In genomic region chr5:68533571-68534051, GRCh38 we compare ENCODE assay signal across 12 cellular contexts.
DNase-seq lines count a peak whose midpoint lies in the region; ATAC-seq, FAIRE-seq and TF ChIP-seq lines count a peak whose summit lies in the region.
"Had no signal": no experiment of that assay in that cellular context is flagged by ENCODE, and none has a peak within 500 bp of the region (broad histone marks: within the 10 kb centered on the region; RNA-seq: fewer than 3 reads in every experiment).

No MANE protein-coding gene starts in this region.

- BruUV-seq in HepG2 (replicated peaks; lab: Mats Ljungman, UMichigan) = no TSS peak

- WGBS in right lobe of liver (ENCODE audit: insufficient coverage, low coverage, low lambda C conversion rate, missing lambda C conversion rate) = 54% methylated on average over 4 of the region's 5 CpGs
- 78% methylated on average over 5 of the region's 5 CpGs for WGBS in HepG2 (ENCODE audit: low lambda C conversion rate)

- no peak for TF ChIP-seq EP300 in HepG2 (IDR thresholded peaks at IDR 0.05; ENCODE audit: low read depth in 2 of 2, low read length in 2 of 2)
- no peak for TF ChIP-seq EP300 in HepG2 (CRISPR knock-in tag; IDR thresholded peaks at IDR 0.05; ENCODE audit: borderline replicate concordance)

- ATAC-seq in right lobe of liver = peak in 1 of 4 donors; percentile 3
- ATAC-seq in HepG2 = no peak
- peak; percentile 93 for ATAC-seq in left colon
- ATAC-seq in HG03469 (IDR thresholded peaks at IDR 0.05; ENCODE audit: unreplicated experiment) = no peak

- H3K4me1 Mint-ChIP-seq in mesothelial cell of epicardium = peaks cover 24% of the 10 kb centered on the region

- no peak overlapping the region for H3K4me3 Mint-ChIP-seq in mesothelial cell of epicardium

- no peak overlapping the region for H3K27ac Mint-ChIP-seq in mesothelial cell of epicardium

- H3K9me3 Mint-ChIP-seq in mesothelial cell of epicardium = no peaks in the 10 kb centered on the region

- H4K20me1 ChIP-seq in HepG2 (ENCODE audit: insufficient read depth, low read length) = no peaks in the 10 kb centered on the region

- H3K36me3 Mint-ChIP-seq in mesothelial cell of epicardium = no peaks in the 10 kb centered on the region

- POLR2A ChIA-PET in HepG2 (lab: Yijun Ruan, JAX) = no interaction called here

- DNase-seq in right lobe of liver (no peak), HepG2 (ENCODE audit: low spot score) (no peak), NCI-H774 (lab: John Stamatoyannopoulos, UW) (peak; percentile 83), left colon (peak; percentile 40 to 61), mesothelial cell of epicardium (ENCODE audit: low spot score in 2 of 2, unreplicated experiment in 2 of 2) (no peak), HAP-1 (ENCODE audit: low spot score in 2 of 2) (no peak)
- DNase-seq in activated CD4-positive, alpha-beta T cell treated with anti-CD3 and anti-CD28 coated beads, Interleukin-2, amount 50 U/mL, for 1 hour = no peak
- DNase-seq: ACHN; H7; NCI-H226; stimulated activated CD4-positive, alpha-beta T cell treated with anti-CD3 and anti-CD28 coated beads, Interleukin-1b, Interleukin-23, amount 100 ng/mL, for 48 hours had no signal

- no peaks in the 10 kb centered on the region for H3K36me3 ChIP-seq in right lobe of liver
- H3K36me3 ChIP-seq in HepG2 (replicated peaks in 1 of 2; ENCODE audit: control insufficient read depth in 1 of 2, insufficient read depth in 2 of 2, low read length in 2 of 2) = no peaks in the 10 kb centered on the region
- H3K36me3 ChIP-seq in HAP-1 (replicated peaks) = no peaks in the 10 kb centered on the region

- no peak for FAIRE-seq in HepG2 (lab: Jason Lieb, UNC)

- H3K4me3 ChIP-seq in right lobe of liver = peak overlapping the region in 1 of 3 donors; percentile 48
- no peak overlapping the region for H3K4me3 ChIP-seq in HepG2 (replicated peaks in 1 of 3; ENCODE audit: insufficient read depth in 1 of 3, low read depth in 2 of 3, low read length in 3 of 3)
- no peak overlapping the region for H3K4me3 ChIP-seq in HAP-1

- H3K9ac ChIP-seq in HepG2 (ENCODE audit: insufficient read depth, low read depth, low read length) = no peak overlapping the region

- H3K27me3 ChIP-seq in right lobe of liver (no peaks in the 10 kb centered on the region), HepG2 (ENCODE audit: control insufficient read depth in 1 of 2, insufficient read depth in 2 of 2, low read length in 2 of 2) (peaks cover 0 to 2% of the 10 kb centered on the region in 2 experiments; a peak in 2 of 5 replicates), HAP-1 (ENCODE audit: low read depth) (no peaks in the 10 kb centered on the region)

- TF ChIP-seq RAD21 in HepG2 (CRISPR knock-in tag; IDR thresholded peaks at IDR 0.05) = no peak

- in situ Hi-C loops in HepG2 (cut with HindIII; ENCODE audit: extremely low pct_ligation_motif_present, low pct_unique_long_range_greater_than_20kb) (no loop called here), HAP-1 (cut with MboI; ENCODE audit: low sequenced_read_pairs) (no loop called here)

- no peaks in the 10 kb centered on the region for H3K27me3 Mint-ChIP-seq in mesothelial cell of epicardium (ENCODE audit: low read depth)

- TF ChIP-seq POLR2A in right lobe of liver (IDR thresholded peaks at IDR 0.05) (no peak), HepG2 (IDR thresholded peaks at IDR 0.05; ENCODE audit: insufficient read depth in 1 of 2, low read depth in 2 of 2, low read length in 2 of 2) (no peak)

- H3K27ac ChIP-seq in right lobe of liver (peak overlapping the region in 2 of 3 donors; percentile 82 to 89), HepG2 (ENCODE audit: extremely low read length, insufficient read depth, low read length) (no peak overlapping the region)

- CTCF ChIA-PET in HepG2 (lab: Yijun Ruan, JAX; ENCODE audit: low intra/inter-chr PET ratio, low total read pairs) = no interaction called here

- peaks cover 0 to 20% (median 10%) of the 10 kb centered on the region in 4 donors for H3K4me1 ChIP-seq in right lobe of liver
- H3K4me1 ChIP-seq in HepG2 (ENCODE audit: insufficient read depth, low read length) = no peaks in the 10 kb centered on the region
- H3K4me1 ChIP-seq in HAP-1 = no peaks in the 10 kb centered on the region

- H3K9me3 ChIP-seq in right lobe of liver (peaks cover 0 to under 1% (median 0%) of the 10 kb centered on the region in 4 donors), HepG2 (ENCODE audit: low read length) (no peaks in the 10 kb centered on the region), HAP-1 (no peaks in the 10 kb centered on the region)

- no peaks in the 10 kb centered on the region for H3K79me2 ChIP-seq in HepG2 (ENCODE audit: insufficient read depth, low read length)

- intact Hi-C loops in right lobe of liver (cut with DNase I) (no loop called here), HepG2 (cut with micrococcal nuclease; ENCODE audit: unreplicated experiment) (no loop called here), left colon (cut with DNase I, micrococcal nuclease) (no loop called here)

- H3K4me2 ChIP-seq in HepG2 (ENCODE audit: low read depth, low read length) = no peak overlapping the region

- no peak overlapping the region for H2AFZ ChIP-seq in HepG2 (ENCODE audit: low read length)

- no peak for TF ChIP-seq CTCF in right lobe of liver (IDR thresholded peaks at IDR 0.05)
- TF ChIP-seq CTCF in HepG2 (CRISPR knock-in tag; IDR thresholded peaks at IDR 0.05) = no peak
- no peak for TF ChIP-seq CTCF in mesothelial cell of epicardium (IDR thresholded peaks at IDR 0.05; ENCODE audit: unreplicated experiment)

TF ChIP-seq in HepG2, 621 proteins besides CTCF, POLR2A, EP300 and RAD21 (continues in another document):
- no peak for TF ChIP-seq TCF7L2 (IDR thresholded peaks at IDR 0.05; ENCODE audit: low read depth, low read length)
- TF ChIP-seq ZBTB44 (CRISPR knock-in tag; IDR thresholded peaks at IDR 0.05) = no peak
- no peak for TF ChIP-seq ZNF772 (CRISPR knock-in tag; IDR thresholded peaks at IDR 0.05)
- no peak for TF ChIP-seq THAP7 (CRISPR knock-in tag; IDR thresholded peaks at IDR 0.05)
- TF ChIP-seq ZFAT (CRISPR knock-in tag; conservative IDR thresholded peaks at IDR 0.05) = no peak
- no peak for TF ChIP-seq BRD4 (CRISPR knock-in tag; IDR thresholded peaks at IDR 0.05)
- TF ChIP-seq ZNF276 (CRISPR knock-in tag; IDR thresholded peaks at IDR 0.05; ENCODE audit: low read depth) = no peak

Comparison
In these comparisons a context has a peak if more than half of its experiments do, and no peak if none do; other contexts are left out.
1. DNase-seq: peak in NCI-H774 (single experiment) and left colon (2 of 2); none in right lobe of liver (0 of 3), HepG2 (single experiment), mesothelial cell of epicardium (0 of 2), HAP-1 (0 of 2) and activated CD4-positive, alpha-beta T cell treated with anti-CD3 and anti-CD28 coated beads, Interleukin-2, amount 50 U/mL, for 1 hour (single experiment).